In the genomic region with DNA sequence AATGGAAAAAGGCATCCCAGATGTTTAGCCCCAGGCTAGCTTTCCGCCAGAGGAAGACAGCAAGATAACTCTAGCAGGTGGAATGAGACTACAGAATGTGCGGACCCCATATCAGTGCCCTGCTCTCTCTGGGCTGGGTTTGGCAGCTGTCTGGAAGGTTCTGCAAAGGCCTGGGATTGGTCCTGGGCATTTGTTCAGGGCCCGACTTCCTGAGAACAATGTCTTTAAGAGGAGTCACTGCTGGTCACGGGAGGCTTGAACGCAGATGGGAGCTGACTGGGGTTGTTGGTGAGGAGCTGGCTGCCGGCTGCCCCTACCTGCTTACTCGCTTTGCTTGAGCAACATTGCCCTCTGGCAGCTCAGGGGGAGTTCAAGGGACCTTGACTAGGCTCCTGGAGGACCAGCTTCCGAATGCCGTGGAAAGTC, we compare ENCODE assay signal across 10 cellular contexts.
DNase-seq lines count a peak whose midpoint lies in the region; ATAC-seq and TF ChIP-seq lines count a peak whose summit lies in the region.
"Had no signal": no experiment of that assay in that cellular context is flagged by ENCODE, and none has a peak within 500 bp of the region (broad histone marks: within the 10 kb centered on the region; RNA-seq: fewer than 3 reads in every experiment).

No MANE protein-coding gene starts in this region.

- no peak overlapping the region for H3K4me3 Mint-ChIP-seq in WTC11

- intact Hi-C loops in left ventricle myocardium inferior (cut with micrococcal nuclease): no loop called here

- H3K36me3 ChIP-seq in HEK293 (ENCODE audit: control insufficient read depth in 2 of 2, insufficient read depth in 1 of 2, low read length in 2 of 2): no peaks in the 10 kb centered on the region
- H3K36me3 ChIP-seq in left ventricle myocardium inferior: peaks cover 39% of the 10 kb centered on the region
- H3K36me3 ChIP-seq in skeletal muscle satellite cell (ENCODE audit: insufficient read depth, low read length): no peaks in the 10 kb centered on the region

- H3K9me3 ChIP-seq in HEK293 (ENCODE audit: control insufficient read depth, insufficient read depth, low read depth, low read length) (no peaks in the 10 kb centered on the region), left ventricle myocardium inferior (replicated peaks) (peaks cover 8% of the 10 kb centered on the region), skeletal muscle satellite cell (replicated peaks; ENCODE audit: low read length) (no peaks in the 10 kb centered on the region)

- H3K36me3 Mint-ChIP-seq in WTC11: peaks cover 16% of the 10 kb centered on the region

- H3K27me3 Mint-ChIP-seq in WTC11 (ENCODE audit: low read depth): no peaks in the 10 kb centered on the region; the same call in 1 of the 2 replicates

- H3K27me3 ChIP-seq in left ventricle myocardium inferior (ENCODE audit: low read depth) (no peaks in the 10 kb centered on the region), skeletal muscle satellite cell (ENCODE audit: control insufficient read depth, insufficient read depth, low read length) (no peaks in the 10 kb centered on the region)

- no peak for TF ChIP-seq CTCF in HEK293 (tag by site-specific recombination; IDR thresholded peaks at IDR 0.05)
- TF ChIP-seq CTCF in WTC11 (IDR thresholded peaks at IDR 0.05): no peak
- no peak for TF ChIP-seq CTCF in left ventricle myocardium inferior (IDR thresholded peaks at IDR 0.05; ENCODE audit: borderline replicate concordance)

- peaks cover 13% of the 10 kb centered on the region for H3K9me3 Mint-ChIP-seq in WTC11

- POLR2A ChIA-PET in HEK293 (lab: Yijun Ruan, JAX): interaction anchor here (1.1 kb wide), 1 partner anchor 13 kb away, joined by 4 read pairs; no protein-coding TSS in a partner anchor
- POLR2A ChIA-PET in WTC11 (lab: Charles Lee): interaction anchor here (0.8 kb wide), 1 partner anchor 23 kb away, joined by 4 read pairs; no protein-coding TSS in a partner anchor

- H3K4me1 Mint-ChIP-seq in WTC11: peaks cover 13% of the 10 kb centered on the region

- no peak overlapping the region for H3K4me3 ChIP-seq in HEK293 (ENCODE audit: low read depth, low read length)
- peak overlapping the region; percentile 38 for H3K4me3 ChIP-seq in left ventricle myocardium inferior
- peak overlapping the region; percentile 44 for H3K4me3 ChIP-seq in skeletal muscle satellite cell (ENCODE audit: low read length)
- H3K4me3 ChIP-seq: SK-N-MC had no signal

- ATAC-seq in WTC11 (no peak), HG03571 (IDR thresholded peaks at IDR 0.05; ENCODE audit: unreplicated experiment) (no peak)

- H3K4me2 ChIP-seq in skeletal muscle satellite cell (ENCODE audit: low read length): peak overlapping the region; percentile 76
- H3K4me2 ChIP-seq: KMS-11 had no signal

- H3K9ac ChIP-seq in skeletal muscle satellite cell (ENCODE audit: low read depth, low read length): peak overlapping the region; percentile 59
- H3K9ac ChIP-seq: KMS-11 had no signal

- CTCF ChIA-PET in HEK293 (lab: Yijun Ruan, JAX) (interaction anchor here (0.8 to 4.1 kb wide), 8 partner anchors 11 to 127 kb away, joined by 3 to 30 read pairs (median 5); no protein-coding TSS in a partner anchor), WTC11 (lab: Charles Lee) (interaction anchor here (0.9 to 1.5 kb wide), 8 partner anchors 9 to 158 kb away, joined by 3 to 6 read pairs (median 4); no protein-coding TSS in a partner anchor)

- no peak for DNase-seq in WTC11 (ENCODE audit: low spot score)
- peak; percentile 37 for DNase-seq in left ventricle myocardium inferior
- no peak for DNase-seq in NCI-H1105 (lab: John Stamatoyannopoulos, UW)
- DNase-seq in NCI-H2081 (lab: John Stamatoyannopoulos, UW): no peak
- DNase-seq in occipital lobe (lab: John Stamatoyannopoulos, UW): no peak

- H3K27ac ChIP-seq in HEK293 (ENCODE audit: extremely low read depth, low read depth, low read length): no peak overlapping the region
- peak overlapping the region; percentile 91 for H3K27ac ChIP-seq in left ventricle myocardium inferior (replicated peaks)
- H3K27ac ChIP-seq: KMS-11, SK-N-MC had no signal

- H3K27ac Mint-ChIP-seq in WTC11: peak overlapping the region; percentile 78

- H3K4me1 ChIP-seq in HEK293 (ENCODE audit: control insufficient read depth, insufficient read depth, low read length) (peaks cover 6% of the 10 kb centered on the region), left ventricle myocardium inferior (peaks cover 84% of the 10 kb centered on the region), skeletal muscle satellite cell (ENCODE audit: control insufficient read depth, insufficient read depth, low read length) (peaks cover 30% of the 10 kb centered on the region)

TF ChIP-seq in HEK293, 187 proteins besides CTCF, POLR2A, EP300 and RAD21:
- no peak for TF ChIP-seq ZNF701 (tag by site-specific recombination; IDR thresholded peaks at IDR 0.05)
- TF ChIP-seq ZNF654 (tag by site-specific recombination; IDR thresholded peaks at IDR 0.05; ENCODE audit: low read depth): peak; percentile 4; the same call in 1 of the 2 replicates

TF ChIP-seq in WTC11, 78 proteins besides CTCF, POLR2A, EP300 and RAD21 (continues in another document):
- TF ChIP-seq EMX1 (CRISPR knock-in tag; IDR thresholded peaks at IDR 0.05): no peak
- TF ChIP-seq, protein P1, sequence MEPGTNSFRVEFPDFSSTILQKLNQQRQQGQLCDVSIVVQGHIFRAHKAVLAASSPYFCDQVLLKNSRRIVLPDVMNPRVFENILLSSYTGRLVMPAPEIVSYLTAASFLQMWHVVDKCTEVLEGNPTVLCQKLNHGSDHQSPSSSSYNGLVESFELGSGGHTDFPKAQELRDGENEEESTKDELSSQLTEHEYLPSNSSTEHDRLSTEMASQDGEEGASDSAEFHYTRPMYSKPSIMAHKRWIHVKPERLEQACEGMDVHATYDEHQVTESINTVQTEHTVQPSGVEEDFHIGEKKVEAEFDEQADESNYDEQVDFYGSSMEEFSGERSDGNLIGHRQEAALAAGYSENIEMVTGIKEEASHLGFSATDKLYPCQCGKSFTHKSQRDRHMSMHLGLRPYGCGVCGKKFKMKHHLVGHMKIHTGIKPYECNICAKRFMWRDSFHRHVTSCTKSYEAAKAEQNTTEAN (CRISPR knock-in tag; IDR thresholded peaks at IDR 0.05): no peak
- TF ChIP-seq, protein P2, sequence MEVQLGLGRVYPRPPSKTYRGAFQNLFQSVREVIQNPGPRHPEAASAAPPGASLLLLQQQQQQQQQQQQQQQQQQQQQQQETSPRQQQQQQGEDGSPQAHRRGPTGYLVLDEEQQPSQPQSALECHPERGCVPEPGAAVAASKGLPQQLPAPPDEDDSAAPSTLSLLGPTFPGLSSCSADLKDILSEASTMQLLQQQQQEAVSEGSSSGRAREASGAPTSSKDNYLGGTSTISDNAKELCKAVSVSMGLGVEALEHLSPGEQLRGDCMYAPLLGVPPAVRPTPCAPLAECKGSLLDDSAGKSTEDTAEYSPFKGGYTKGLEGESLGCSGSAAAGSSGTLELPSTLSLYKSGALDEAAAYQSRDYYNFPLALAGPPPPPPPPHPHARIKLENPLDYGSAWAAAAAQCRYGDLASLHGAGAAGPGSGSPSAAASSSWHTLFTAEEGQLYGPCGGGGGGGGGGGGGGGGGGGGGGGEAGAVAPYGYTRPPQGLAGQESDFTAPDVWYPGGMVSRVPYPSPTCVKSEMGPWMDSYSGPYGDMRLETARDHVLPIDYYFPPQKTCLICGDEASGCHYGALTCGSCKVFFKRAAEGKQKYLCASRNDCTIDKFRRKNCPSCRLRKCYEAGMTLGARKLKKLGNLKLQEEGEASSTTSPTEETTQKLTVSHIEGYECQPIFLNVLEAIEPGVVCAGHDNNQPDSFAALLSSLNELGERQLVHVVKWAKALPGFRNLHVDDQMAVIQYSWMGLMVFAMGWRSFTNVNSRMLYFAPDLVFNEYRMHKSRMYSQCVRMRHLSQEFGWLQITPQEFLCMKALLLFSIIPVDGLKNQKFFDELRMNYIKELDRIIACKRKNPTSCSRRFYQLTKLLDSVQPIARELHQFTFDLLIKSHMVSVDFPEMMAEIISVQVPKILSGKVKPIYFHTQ (CRISPR knock-in tag; IDR thresholded peaks at IDR 0.05): no peak
- TF ChIP-seq FOXK1 (CRISPR knock-in tag; IDR thresholded peaks at IDR 0.05): no peak
- TF ChIP-seq TEAD4 (CRISPR knock-in tag; IDR thresholded peaks at IDR 0.05): no peak
- TF ChIP-seq ZNF232 (CRISPR knock-in tag; IDR thresholded peaks at IDR 0.05): no peak
- TF ChIP-seq E2F5 (CRISPR knock-in tag; IDR thresholded peaks at IDR 0.05): no peak
- no peak for TF ChIP-seq ATF2 (CRISPR knock-in tag; IDR thresholded peaks at IDR 0.05; ENCODE audit: borderline replicate concordance, low read depth)
